ENCODE assay signal across 1 cellular context in genomic region chr10:33876547-33877400, GRCh38.
TF ChIP-seq lines count a peak whose summit lies in the region.

No MANE protein-coding gene starts in this region.

TF ChIP-seq in HepG2, 621 proteins besides CTCF, POLR2A, EP300 and RAD21 (continued from another document and continues in another):
- no peak for TF ChIP-seq ZNF800 (CRISPR knock-in tag; IDR thresholded peaks at IDR 0.05)
- peak; percentile 68; the same call in 1 of the 2 replicates for TF ChIP-seq NR2F2 (IDR thresholded peaks at IDR 0.05; ENCODE audit: borderline replicate concordance, low read depth)
- TF ChIP-seq ISX (CRISPR knock-in tag; conservative IDR thresholded peaks at IDR 0.05), result no peak
- TF ChIP-seq FOXA1 (IDR thresholded peaks at IDR 0.05), result no peak
- peak; percentile 84 for TF ChIP-seq FOXA1 (CRISPR knock-in tag; IDR thresholded peaks at IDR 0.05)
- 0 out of 2 replicates have a peak, but pooled peaks have one; percentile 49 for TF ChIP-seq ZNF761 (CRISPR knock-in tag; conservative IDR thresholded peaks at IDR 0.05)
- no peak for TF ChIP-seq ZNF143 (CRISPR knock-in tag; IDR thresholded peaks at IDR 0.05)
- no peak for TF ChIP-seq BRF2 (CRISPR knock-in tag; IDR thresholded peaks at IDR 0.05)
- peak; percentile 52; the same call in 1 of the 2 replicates for TF ChIP-seq FOXK1 (CRISPR knock-in tag; IDR thresholded peaks at IDR 0.05; ENCODE audit: borderline replicate concordance, low read depth)
- peak; percentile 81 for TF ChIP-seq RARA (CRISPR knock-in tag; IDR thresholded peaks at IDR 0.05)
- 0 out of 2 replicates have a peak, but pooled peaks have one; percentile 48 for TF ChIP-seq YEATS4 (CRISPR knock-in tag; IDR thresholded peaks at IDR 0.05; ENCODE audit: borderline replicate concordance)
- 0 out of 2 replicates have a peak, but pooled peaks have one; percentile 56 for TF ChIP-seq ZNF264 (CRISPR knock-in tag; IDR thresholded peaks at IDR 0.05)
- peak; percentile 53; the same call in 1 of the 2 replicates for TF ChIP-seq KLF6 (CRISPR knock-in tag; IDR thresholded peaks at IDR 0.05)
- TF ChIP-seq RXRA (CRISPR knock-in tag; IDR thresholded peaks at IDR 0.05), result peak; percentile 31; the same call in 1 of the 2 replicates
- no peak for TF ChIP-seq ZXDC (CRISPR knock-in tag; IDR thresholded peaks at IDR 0.05)
- TF ChIP-seq PHF21A (CRISPR knock-in tag; IDR thresholded peaks at IDR 0.05), result peak; percentile 74
- peak; percentile 66; the same call in 1 of the 2 replicates for TF ChIP-seq ZBTB39 (CRISPR knock-in tag; IDR thresholded peaks at IDR 0.05)
- TF ChIP-seq CEBPZ (IDR thresholded peaks at IDR 0.05; ENCODE audit: low read length), result no peak
- TF ChIP-seq ZNF430 (CRISPR knock-in tag; IDR thresholded peaks at IDR 0.05), result 0 out of 2 replicates have a peak, but pooled peaks have one; percentile 52
- TF ChIP-seq ZNF367 (CRISPR knock-in tag; IDR thresholded peaks at IDR 0.05; ENCODE audit: borderline replicate concordance), result no peak
- no peak for TF ChIP-seq MAFK (conservative IDR thresholded peaks at IDR 0.05 in 1 of 2, IDR thresholded peaks at IDR 0.05 in 1 of 2; ENCODE audit: low read length in 2 of 2)
- TF ChIP-seq XRCC5 (optimal IDR thresholded peaks at IDR 0.05; ENCODE audit: low read length), result no peak
- TF ChIP-seq UBTF (CRISPR knock-in tag; IDR thresholded peaks at IDR 0.05), result no peak
- TF ChIP-seq EHMT2 (IDR thresholded peaks at IDR 0.05; ENCODE audit: borderline replicate concordance, low read depth, low read length), result peak; percentile 78
- TF ChIP-seq ZNF496 (CRISPR knock-in tag; IDR thresholded peaks at IDR 0.05; ENCODE audit: insufficient replicate concordance), result no peak
- TF ChIP-seq ZNF749 (CRISPR knock-in tag; IDR thresholded peaks at IDR 0.05; ENCODE audit: borderline replicate concordance), result no peak
- TF ChIP-seq PATZ1 (CRISPR knock-in tag; IDR thresholded peaks at IDR 0.05), result peak; percentile 39; the same call in 1 of the 2 replicates
- TF ChIP-seq TEF (CRISPR knock-in tag; IDR thresholded peaks at IDR 0.05), result no peak
- TF ChIP-seq KDM5A (IDR thresholded peaks at IDR 0.05; ENCODE audit: borderline replicate concordance, low read length), result no peak
- TF ChIP-seq ZNF431 (CRISPR knock-in tag; IDR thresholded peaks at IDR 0.05; ENCODE audit: borderline replicate concordance, low read depth), result peak; percentile 66; the same call in 1 of the 2 replicates
- TF ChIP-seq SUZ12 (IDR thresholded peaks at IDR 0.05; ENCODE audit: low read depth, low read length), result no peak
- peak; percentile 81 for TF ChIP-seq MAX (IDR thresholded peaks at IDR 0.05)
- TF ChIP-seq DBP (CRISPR knock-in tag; IDR thresholded peaks at IDR 0.05; ENCODE audit: not compliant biosample characterization), result no peak
- 0 out of 2 replicates have a peak, but pooled peaks have one; percentile 22 for TF ChIP-seq HMG20B (CRISPR knock-in tag; conservative IDR thresholded peaks at IDR 0.05)
- TF ChIP-seq ESRRA (CRISPR knock-in tag; IDR thresholded peaks at IDR 0.05; ENCODE audit: low read depth), result 0 out of 2 replicates have a peak, but pooled peaks have one; percentile 36
- peak; percentile 47; the same call in 1 of the 2 replicates for TF ChIP-seq MYC (CRISPR knock-in tag; IDR thresholded peaks at IDR 0.05; ENCODE audit: borderline replicate concordance)
- 0 out of 4 replicates have a peak, but pooled peaks of 1 of the 2 experiments have one; percentile 40 for TF ChIP-seq KLF16 (CRISPR knock-in tag; IDR thresholded peaks at IDR 0.05)
- TF ChIP-seq HHEX (CRISPR knock-in tag; IDR thresholded peaks at IDR 0.05), result peak; percentile 51; the same call in 1 of the 2 replicates
- peak in 1 of 2 experiments; percentile 59; a peak in 2 of 4 replicates for TF ChIP-seq ATF4 (CRISPR knock-in tag; IDR thresholded peaks at IDR 0.05)
- no peak for TF ChIP-seq FOXP1 (IDR thresholded peaks at IDR 0.05)
- TF ChIP-seq FOXP1 (CRISPR knock-in tag; IDR thresholded peaks at IDR 0.05), result peak; percentile 16; the same call in 1 of the 2 replicates
- no peak for TF ChIP-seq ZNF180 (CRISPR knock-in tag; IDR thresholded peaks at IDR 0.05; ENCODE audit: borderline replicate concordance, low read depth)
- peak; percentile 72 for TF ChIP-seq BCL6 (CRISPR knock-in tag; IDR thresholded peaks at IDR 0.05)
